9 cellular contexts compared by ENCODE assay signal in the genomic region with DNA sequence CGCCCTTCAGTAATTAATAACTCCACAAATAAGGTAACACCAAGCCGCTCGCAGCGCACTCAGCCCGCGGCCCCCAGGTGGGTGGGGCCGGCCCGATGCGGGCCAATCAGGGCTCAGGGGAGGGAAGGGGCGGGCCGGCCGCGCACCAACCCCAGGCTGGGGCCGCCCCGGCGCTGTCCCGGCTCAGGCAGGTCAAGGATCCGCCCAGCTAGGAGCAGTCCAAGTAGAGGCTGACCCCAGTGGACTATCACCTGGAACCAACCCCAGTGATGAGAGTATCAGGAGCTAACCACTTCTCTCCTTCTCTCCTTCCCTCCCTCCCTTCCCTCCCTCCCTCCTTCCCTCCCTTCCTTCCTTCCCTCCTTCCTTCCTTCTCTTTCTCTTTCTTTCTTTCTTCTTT.
DNase-seq lines count a peak whose midpoint lies in the region; ATAC-seq and TF ChIP-seq lines count a peak whose summit lies in the region.
"Had no signal": no experiment of that assay in that cellular context is flagged by ENCODE, and none has a peak within 500 bp of the region (broad histone marks: within the 10 kb centered on the region; RNA-seq: fewer than 3 reads in every experiment).

No MANE protein-coding gene starts in this region.

- peaks cover 4% of the 10 kb centered on the region for H3K4me1 Mint-ChIP-seq in activated T-cell treated with anti-CD3 and anti-CD28 coated beads, Interleukin-2, amount 50 U/mL, for 24 hours (ENCODE audit: low read depth)
- no peaks in the 10 kb centered on the region for H3K4me1 Mint-ChIP-seq in activated CD4-positive, alpha-beta T cell treated with anti-CD3 and anti-CD28 coated beads, Interleukin-2, amount 10 ng/mL, durations not matched to agents 24 days and 14 days

- no peak overlapping the region for H3K9ac ChIP-seq in iPS-15b (ENCODE audit: low read depth, low read length)

- POLR2A ChIA-PET in HEK293 (lab: Yijun Ruan, JAX): no interaction called here

- no peaks in the 10 kb centered on the region for H3K36me3 Mint-ChIP-seq in activated T-cell treated with anti-CD3 and anti-CD28 coated beads, Interleukin-2, amount 50 U/mL, for 24 hours (ENCODE audit: low read depth)
- no peaks in the 10 kb centered on the region for H3K36me3 Mint-ChIP-seq in activated CD4-positive, alpha-beta T cell treated with anti-CD3 and anti-CD28 coated beads, Interleukin-2, amount 10 ng/mL, durations not matched to agents 24 days and 14 days (ENCODE audit: low read depth)

- no peak for ATAC-seq in HG03439 (IDR thresholded peaks at IDR 0.05; ENCODE audit: unreplicated experiment)

- DNase-seq in CD1c-positive myeloid dendritic cell (ENCODE audit: extremely low spot score): peak; percentile 34
- DNase-seq in activated T-cell treated with anti-CD3 and anti-CD28 coated beads, Interleukin-2, amount 50 U/mL, for 24 hours: peak; percentile 44
- DNase-seq in stimulated activated CD4-positive, alpha-beta T cell treated with anti-CD3 and anti-CD28 coated beads, Interleukin-4, amount 100 ng/mL, for 1 hour: peak; percentile 36
- no peak for DNase-seq in DMS 273 treated with DMSO at 0.1 percent for 48 hours (lab: John Stamatoyannopoulos, UW)
- no peak for DNase-seq in activated CD4-positive, alpha-beta T cell treated with anti-CD3 and anti-CD28 coated beads, Interleukin-2, amount 10 ng/mL, durations not matched to agents 24 days and 14 days

- TF ChIP-seq CTCF in HEK293 (tag by site-specific recombination; IDR thresholded peaks at IDR 0.05): no peak

- no peak overlapping the region for H3K4me3 ChIP-seq in HEK293 (ENCODE audit: low read depth, low read length)
- H3K4me3 ChIP-seq in iPS-15b (ENCODE audit: low read depth, low read length): peak overlapping the region; percentile 12

- intact Hi-C loops in activated CD4-positive, alpha-beta T cell treated with anti-CD3 and anti-CD28 coated beads, Interleukin-2, amount 10 ng/mL, durations not matched to agents 24 days and 14 days (cut with micrococcal nuclease): no loop called here

- no peak overlapping the region for H3K27ac ChIP-seq in HEK293 (ENCODE audit: extremely low read depth, low read depth, low read length)
- H3K27ac ChIP-seq: neutrophil had no signal

- peaks cover 6% of the 10 kb centered on the region for H3K27me3 ChIP-seq in iPS-15b (ENCODE audit: control insufficient read depth, insufficient read depth, low read length)

- CTCF ChIA-PET in HEK293 (lab: Yijun Ruan, JAX): interaction anchor here (0.7 kb wide), 1 partner anchor 108 kb away, joined by 3 read pairs; no protein-coding TSS in a partner anchor

- H3K4me1 ChIP-seq in HEK293 (ENCODE audit: control insufficient read depth, insufficient read depth, low read length) (no peaks in the 10 kb centered on the region), iPS-15b (ENCODE audit: control insufficient read depth, insufficient read depth, low read length) (no peaks in the 10 kb centered on the region)

- no peak overlapping the region for H3K27ac Mint-ChIP-seq in activated T-cell treated with anti-CD3 and anti-CD28 coated beads, Interleukin-2, amount 50 U/mL, for 24 hours
- H3K27ac Mint-ChIP-seq in activated CD4-positive, alpha-beta T cell treated with anti-CD3 and anti-CD28 coated beads, Interleukin-2, amount 10 ng/mL, durations not matched to agents 24 days and 14 days: no peak overlapping the region

- peaks cover 8% of the 10 kb centered on the region for H3K27me3 Mint-ChIP-seq in activated T-cell treated with anti-CD3 and anti-CD28 coated beads, Interleukin-2, amount 50 U/mL, for 24 hours
- H3K27me3 Mint-ChIP-seq in activated CD4-positive, alpha-beta T cell treated with anti-CD3 and anti-CD28 coated beads, Interleukin-2, amount 10 ng/mL, durations not matched to agents 24 days and 14 days: peaks cover 18% of the 10 kb centered on the region

- H3K9me3 ChIP-seq in HEK293 (ENCODE audit: control insufficient read depth, insufficient read depth, low read depth, low read length) (no peaks in the 10 kb centered on the region), iPS-15b (ENCODE audit: control insufficient read depth, insufficient read depth, low read length) (no peaks in the 10 kb centered on the region)
- H3K9me3 ChIP-seq: neutrophil had no signal

- no peaks in the 10 kb centered on the region for H3K9me3 Mint-ChIP-seq in activated T-cell treated with anti-CD3 and anti-CD28 coated beads, Interleukin-2, amount 50 U/mL, for 24 hours
- no peaks in the 10 kb centered on the region for H3K9me3 Mint-ChIP-seq in activated CD4-positive, alpha-beta T cell treated with anti-CD3 and anti-CD28 coated beads, Interleukin-2, amount 10 ng/mL, durations not matched to agents 24 days and 14 days

- H3K4me3 Mint-ChIP-seq in activated T-cell treated with anti-CD3 and anti-CD28 coated beads, Interleukin-2, amount 50 U/mL, for 24 hours: no peak overlapping the region
- H3K4me3 Mint-ChIP-seq in activated CD4-positive, alpha-beta T cell treated with anti-CD3 and anti-CD28 coated beads, Interleukin-2, amount 10 ng/mL, durations not matched to agents 24 days and 14 days: no peak overlapping the region

- no peaks in the 10 kb centered on the region for H3K36me3 ChIP-seq in HEK293 (ENCODE audit: control insufficient read depth in 2 of 2, insufficient read depth in 1 of 2, low read length in 2 of 2)
- H3K36me3 ChIP-seq in iPS-15b (ENCODE audit: control insufficient read depth, insufficient read depth, low read length): no peaks in the 10 kb centered on the region
- H3K36me3 ChIP-seq: neutrophil had no signal

TF ChIP-seq in HEK293, 187 proteins besides CTCF, POLR2A, EP300 and RAD21:
- TF ChIP-seq ZNF24 (tag by site-specific recombination; IDR thresholded peaks at IDR 0.05): no peak
- TF ChIP-seq, protein P1, sequence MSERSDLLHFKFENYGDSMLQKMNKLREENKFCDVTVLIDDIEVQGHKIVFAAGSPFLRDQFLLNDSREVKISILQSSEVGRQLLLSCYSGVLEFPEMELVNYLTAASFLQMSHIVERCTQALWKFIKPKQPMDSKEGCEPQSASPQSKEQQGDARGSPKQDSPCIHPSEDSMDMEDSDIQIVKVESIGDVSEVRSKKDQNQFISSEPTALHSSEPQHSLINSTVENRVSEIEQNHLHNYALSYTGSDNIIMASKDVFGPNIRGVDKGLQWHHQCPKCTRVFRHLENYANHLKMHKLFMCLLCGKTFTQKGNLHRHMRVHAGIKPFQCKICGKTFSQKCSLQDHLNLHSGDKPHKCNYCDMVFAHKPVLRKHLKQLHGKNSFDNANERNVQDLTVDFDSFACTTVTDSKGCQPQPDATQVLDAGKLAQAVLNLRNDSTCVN (tag by site-specific recombination; optimal IDR thresholded peaks at IDR 0.05): no peak
- peak; percentile 59 for TF ChIP-seq ZNF366 (tag by site-specific recombination; conservative IDR thresholded peaks at IDR 0.05)
- TF ChIP-seq SP3 (tag by site-specific recombination; IDR thresholded peaks at IDR 0.05): peak; percentile 48

Comparison
In these comparisons a context has a peak if more than half of its experiments do, and no peak if none do; other contexts are left out.
1. DNase-seq: peak in CD1c-positive myeloid dendritic cell (single experiment), activated T-cell treated with anti-CD3 and anti-CD28 coated beads, Interleukin-2, amount 50 U/mL, for 24 hours (single experiment) and stimulated activated CD4-positive, alpha-beta T cell treated with anti-CD3 and anti-CD28 coated beads, Interleukin-4, amount 100 ng/mL, for 1 hour (single experiment); none in DMS 273 treated with DMSO at 0.1 percent for 48 hours (single experiment) and activated CD4-positive, alpha-beta T cell treated with anti-CD3 and anti-CD28 coated beads, Interleukin-2, amount 10 ng/mL, durations not matched to agents 24 days and 14 days (single experiment).